Comparison of ENCODE assay signal across 8 cellular contexts in genomic region chr16:19696961-19697360, GRCh38.
DNase-seq lines count a peak whose midpoint lies in the region; ATAC-seq and TF ChIP-seq lines count a peak whose summit lies in the region.

No MANE protein-coding gene starts in this region.

- no peaks in the 10 kb centered on the region for H3K27me3 ChIP-seq in BLaER1 treated with 17β-estradiol and CSF1 and Interleukin-3, amounts not matched to agents 10 nM and 100 nM

- peaks cover 0 to 63% (median 34%) of the 10 kb centered on the region in 11 experiments; a peak in 19 of 22 replicates for H4K20me1 ChIP-seq in BLaER1 treated with 17β-estradiol and CSF1 and Interleukin-3, amounts not matched to agents 10 nM and 100 nM

- peak overlapping the region; percentile 6 to 75 (median 60); a peak in 18 of 22 replicates for H3K27ac ChIP-seq in BLaER1 treated with 17β-estradiol and CSF1 and Interleukin-3, amounts not matched to agents 10 nM and 100 nM
- peak overlapping the region; percentile 79 for H3K27ac ChIP-seq in caudate nucleus (ENCODE audit: low read depth, low read length)

- peak; percentile 77 for DNase-seq in NCI-H1105 treated with DMSO at 0.1 percent for 48 hours (lab: John Stamatoyannopoulos, UW)
- DNase-seq in caudate nucleus (lab: John Stamatoyannopoulos, UW), result peak in 26 of 61 donors; percentile 8 to 49 (median 26)
- no peak for DNase-seq in LoVo (ENCODE audit: low spot score)
- no peak for DNase-seq in SKM-1 (lab: John Stamatoyannopoulos, UW; ENCODE audit: unreplicated experiment)
- DNase-seq in DMS53 (lab: John Stamatoyannopoulos, UW), result no peak

- no peaks in the 10 kb centered on the region for H3K27me3 Mint-ChIP-seq in nephron (ENCODE audit: low read depth)

- peaks cover 62% of the 10 kb centered on the region for H3K36me3 Mint-ChIP-seq in nephron (ENCODE audit: low read depth)

- no peak overlapping the region for H3K4me3 ChIP-seq in BLaER1 treated with 17β-estradiol and CSF1 and Interleukin-3, amounts not matched to agents 10 nM and 100 nM

- peak overlapping the region; percentile 1 to 62 (median 37); a peak in 12 of 22 replicates for H3K9ac ChIP-seq in BLaER1 treated with 17β-estradiol and CSF1 and Interleukin-3, amounts not matched to agents 10 nM and 100 nM

- H3K36me3 ChIP-seq in BLaER1 treated with 17β-estradiol and CSF1 and Interleukin-3, amounts not matched to agents 10 nM and 100 nM, result peaks cover 21 to 62% (median 42%) of the 10 kb centered on the region in 11 experiments; a peak in 21 of 22 replicates

- no peak for TF ChIP-seq CTCF in nephron (IDR thresholded peaks at IDR 0.05; ENCODE audit: unreplicated experiment in 3 of 3)

- no peak for ATAC-seq in GM18502 (IDR thresholded peaks at IDR 0.05; ENCODE audit: poor library complexity, unreplicated experiment)

- peak overlapping the region; percentile 68 to 88 (median 79) for H3K4me2 ChIP-seq in BLaER1 treated with 17β-estradiol and CSF1 and Interleukin-3, amounts not matched to agents 10 nM and 100 nM

- no peaks in the 10 kb centered on the region for H3K9me3 Mint-ChIP-seq in nephron

- H3K9me3 ChIP-seq in BLaER1 treated with 17β-estradiol and CSF1 and Interleukin-3, amounts not matched to agents 10 nM and 100 nM (replicated peaks in 1 of 11), result no peaks in the 10 kb centered on the region

- H3K27ac Mint-ChIP-seq in nephron, result peak overlapping the region in 2 of 3 experiments; percentile 72 to 80

- no peak overlapping the region for H3K4me3 Mint-ChIP-seq in nephron

- peaks cover 34% of the 10 kb centered on the region for H3K4me1 Mint-ChIP-seq in nephron

- H3K4me1 ChIP-seq in BLaER1 treated with 17β-estradiol and CSF1 and Interleukin-3, amounts not matched to agents 10 nM and 100 nM, result peaks cover 40 to 52% (median 46%) of the 10 kb centered on the region in 10 experiments
